In genomic region chrX:110104078-110104477, GRCh38 we compare ENCODE assay signal across 22 cellular contexts.
"Had no signal": no experiment of that assay in that cellular context is flagged by ENCODE, and none has a peak within 500 bp of the region (broad histone marks: within the 10 kb centered on the region; RNA-seq: fewer than 3 reads in every experiment).

No MANE protein-coding gene starts in this region.

- H3K4me2 ChIP-seq: SK-N-SH had no signal

- DNase-seq: IMR-90, Karpas-422, KG1, MM.1S, NCI-H1092 treated with DMSO at 0.1 percent for 48 hours, NCI-H1436, NCI-H187, NCI-H2029, NCI-H2081 treated with DMSO at 0.1 percent for 48 hours, NCI-H2171, NCI-H226, NCI-H446, NCI-H510A, NCI-H524 treated with DMSO at 0.1 percent for 48 hours, NCI-H69, NCI-H774, Right ventricle myocardium superior, RPMI8226, SIG-M5, SK-N-SH had no signal

- FAIRE-seq: HepG2, RCC 7860 had no signal

- H3K9me3 ChIP-seq: SK-N-SH had no signal

- ATAC-seq: HepG2 had no signal
